Comparison of ENCODE assay signal across 8 cellular contexts in the genomic region with DNA sequence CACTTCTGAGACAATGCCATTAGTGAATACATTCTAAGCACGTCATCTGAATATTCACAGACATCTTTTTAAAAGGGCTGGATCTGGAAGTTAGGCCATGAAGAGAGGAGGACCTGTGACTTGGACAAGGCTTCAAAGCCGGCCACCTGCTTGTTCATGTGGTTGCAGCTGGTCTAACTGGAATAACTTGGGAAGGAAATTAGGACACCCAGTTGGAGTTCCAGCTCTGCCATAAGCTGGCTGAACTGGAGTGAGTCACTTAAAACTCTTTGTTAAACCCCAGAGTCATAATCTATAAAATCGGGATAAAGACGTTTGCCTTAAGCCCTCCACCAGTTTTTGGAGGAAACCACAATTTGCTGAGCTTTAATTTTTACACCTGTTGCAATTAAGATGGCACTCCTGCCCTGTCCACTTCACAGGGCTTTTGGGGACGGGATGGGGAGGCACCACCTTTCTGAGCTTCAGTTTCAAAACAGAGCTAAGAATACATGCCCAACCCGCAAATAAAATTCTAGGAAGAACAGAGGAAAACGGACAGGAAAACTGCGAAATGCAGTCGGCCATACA. TPM values are rescaled to one million over a fixed set of nuclear protein-coding genes. Genes with fewer than 3 reads are reported as not detected.
DNase-seq lines count a peak whose midpoint lies in the region; ATAC-seq and TF ChIP-seq lines count a peak whose summit lies in the region.

No MANE protein-coding gene starts in this region.

- H3K27ac Mint-ChIP-seq in nephron, result peak overlapping the region; percentile 94 to 95 (median 94)

- H3K4me3 Mint-ChIP-seq in activated T-cell treated with anti-CD3 and anti-CD28 coated beads, Interleukin-2, amount 50 U/mL, for 4 hours, result peak overlapping the region; percentile 95
- H3K4me3 Mint-ChIP-seq in nephron, result peak overlapping the region; percentile 98 to 100 (median 100)

- no peaks in the 10 kb centered on the region for H3K36me3 Mint-ChIP-seq in activated T-cell treated with anti-CD3 and anti-CD28 coated beads, Interleukin-2, amount 50 U/mL, for 4 hours (ENCODE audit: insufficient read depth)
- no peaks in the 10 kb centered on the region for H3K36me3 Mint-ChIP-seq in nephron (ENCODE audit: low read depth)

- H3K4me3 ChIP-seq in ectodermal cell (ENCODE audit: insufficient read depth, low read depth, low read length), result peak overlapping the region; percentile 48

- no peak for DNase-seq in activated T-cell treated with anti-CD3 and anti-CD28 coated beads, Interleukin-2, amount 50 U/mL, for 4 hours
- no peak for DNase-seq in activated T-cell treated with anti-CD3 and anti-CD28 coated beads, Interleukin-2, amount 50 U/mL, for 48 hours
- peak; percentile 55 for DNase-seq in NCI-H510A treated with DMSO at 0.1 percent for 48 hours (lab: John Stamatoyannopoulos, UW)
- DNase-seq in NCI-H1048 (lab: John Stamatoyannopoulos, UW), result no peak
- no peak for DNase-seq in activated CD4-positive, alpha-beta T cell treated with anti-CD3 and anti-CD28 coated beads, Interleukin-2, amount 50 U/mL, for 1 hour

- TF ChIP-seq CTCF in nephron (IDR thresholded peaks at IDR 0.05; ENCODE audit: unreplicated experiment in 3 of 3), result no peak

- H3K4me1 ChIP-seq in ectodermal cell (ENCODE audit: control insufficient read depth, insufficient read depth, low read length), result no peaks in the 10 kb centered on the region

- WGBS in ectodermal cell, 2 experiments, result 66 to 68% methylated on average over 9 of the region's 9 CpGs

- H3K27ac ChIP-seq in ectodermal cell (ENCODE audit: insufficient read depth, low read depth, low read length, poor library complexity, severe bottlenecking), result no peak overlapping the region

- no peaks in the 10 kb centered on the region for H3K27me3 Mint-ChIP-seq in activated T-cell treated with anti-CD3 and anti-CD28 coated beads, Interleukin-2, amount 50 U/mL, for 4 hours (ENCODE audit: low read depth)
- H3K27me3 Mint-ChIP-seq in nephron (ENCODE audit: low read depth), result peaks cover 4% of the 10 kb centered on the region

- no peaks in the 10 kb centered on the region for H3K9me3 Mint-ChIP-seq in activated T-cell treated with anti-CD3 and anti-CD28 coated beads, Interleukin-2, amount 50 U/mL, for 4 hours
- peaks cover 3% of the 10 kb centered on the region for H3K9me3 Mint-ChIP-seq in nephron

- no peaks in the 10 kb centered on the region for H3K9me3 ChIP-seq in ectodermal cell (ENCODE audit: control insufficient read depth, low read length)

- ATAC-seq in activated T-cell treated with anti-CD3 and anti-CD28 coated beads, Interleukin-2, amount 50 U/mL, for 4 hours, result no peak
- ATAC-seq in GM19023 (IDR thresholded peaks at IDR 0.05; ENCODE audit: unreplicated experiment), result no peak

- no peaks in the 10 kb centered on the region for H3K27me3 ChIP-seq in ectodermal cell (ENCODE audit: control insufficient read depth, insufficient read depth, low read length, poor library complexity, severe bottlenecking)

- H3K36me3 ChIP-seq in ectodermal cell (ENCODE audit: control insufficient read depth, insufficient read depth, low read length), result no peaks in the 10 kb centered on the region

- H3K4me1 Mint-ChIP-seq in activated T-cell treated with anti-CD3 and anti-CD28 coated beads, Interleukin-2, amount 50 U/mL, for 4 hours (ENCODE audit: low read depth), result peaks cover 32% of the 10 kb centered on the region
- H3K4me1 Mint-ChIP-seq in nephron, result peaks cover 16% of the 10 kb centered on the region

RNA-seq across cellular contexts. Expression of a gene that starts 0.5 kb away (rescaled TPM):
- 10 to 100 TPM; 16.4 to 18.5 (median 18.2) TPM for total RNA-seq in activated T-cell treated with anti-CD3 and anti-CD28 coated beads, Interleukin-2, amount 50 U/mL, for 4 hours
- polyA plus RNA-seq in ectodermal cell (2013, experiment 1 of 4), result 28.1 TPM
- polyA plus RNA-seq in ectodermal cell (2013, experiment 2 of 4), result 32.2 TPM
- 27.2 TPM for polyA plus RNA-seq in ectodermal cell (2013, experiment 3 of 4)
- 23.8 TPM for polyA plus RNA-seq in ectodermal cell (2013, experiment 4 of 4)
